1 cellular context compared by ENCODE assay signal in genomic region chr17:74963656-74964055, GRCh38.
TF ChIP-seq lines count a peak whose summit lies in the region.

No MANE protein-coding gene starts in this region.

TF ChIP-seq in GM23338, 12 proteins besides CTCF, POLR2A, EP300 and RAD21 (continued from another document):
- TF ChIP-seq ZNF462 (CRISPR knock-in tag; IDR thresholded peaks at IDR 0.05) = no peak
- no peak for TF ChIP-seq EZH2 (IDR thresholded peaks at IDR 0.05; ENCODE audit: low read depth, unreplicated experiment)
- TF ChIP-seq ETS1 (IDR thresholded peaks at IDR 0.05) = no peak
- no peak for TF ChIP-seq ZNF331 (CRISPR knock-in tag; IDR thresholded peaks at IDR 0.05; ENCODE audit: low read depth)
- no peak for TF ChIP-seq NANOG (IDR thresholded peaks at IDR 0.05; ENCODE audit: borderline replicate concordance)
- TF ChIP-seq CREB1 (CRISPR knock-in tag; IDR thresholded peaks at IDR 0.05; ENCODE audit: low read depth) = no peak
- TF ChIP-seq REST (IDR thresholded peaks at IDR 0.05; ENCODE audit: unreplicated experiment) = no peak
